ENCODE assay signal across 22 cellular contexts in the genomic region with DNA sequence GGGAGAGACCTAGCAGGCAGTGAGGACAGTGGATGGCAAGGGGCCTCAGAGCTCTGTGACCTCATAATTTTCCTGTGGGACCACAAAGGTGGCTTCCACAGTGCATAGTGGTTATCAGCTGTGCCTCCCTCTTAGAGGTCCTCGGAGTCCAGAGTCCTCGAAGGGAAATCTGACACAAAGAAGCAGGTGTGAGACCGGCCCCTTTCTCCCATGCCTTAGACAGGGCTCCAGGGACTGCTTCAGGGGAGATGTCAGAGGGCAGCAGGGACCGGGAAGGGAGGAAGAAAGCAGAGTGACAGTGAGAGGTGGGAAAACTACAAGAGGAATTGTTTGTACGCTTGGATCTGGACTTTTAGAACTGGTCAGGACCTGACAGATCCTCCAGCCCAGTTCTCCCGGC.
"Had no signal": no experiment of that assay in that cellular context is flagged by ENCODE, and none has a peak within 500 bp of the region (broad histone marks: within the 10 kb centered on the region; RNA-seq: fewer than 3 reads in every experiment).

No MANE protein-coding gene starts in this region.

- H3K27me3 ChIP-seq: ascending aorta, ovary, uterus had no signal

- H3K36me3 Mint-ChIP-seq: activated naive CD8-positive, alpha-beta T cell treated with anti-CD3 and anti-CD28 coated beads, Interleukin-2, amount 10 ng/mL, durations not matched to agents 7 days and 5 days; memory B cell; naive thymus-derived CD4-positive, alpha-beta T cell had no signal

- ATAC-seq: gastroesophageal sphincter; naive thymus-derived CD4-positive, alpha-beta T cell; psoas muscle; stimulated activated naive CD8-positive, alpha-beta T cell treated with anti-CD3 and anti-CD28 coated beads, Interleukin-15, Interleukin-2, amounts not matched to agents 100 U/mL and 50 U/mL, for 24 hours had no signal

- DNase-seq: activated CD4-positive, alpha-beta T cell treated with anti-CD3 and anti-CD28 coated beads for 4 hours; activated CD4-positive, alpha-beta T cell treated with anti-CD3 and anti-CD28 coated beads, Interleukin-2, amount 50 U/mL, for 48 hours; activated CD8-positive, alpha-beta memory T cell treated with anti-CD3 and anti-CD28 coated beads for 24 hours; activated effector memory CD4-positive, alpha-beta T cell treated with anti-CD3 and anti-CD28 coated beads, Interleukin-2, amount 50 U/mL, for 16 hours; activated naive CD4-positive, alpha-beta T cell treated with anti-CD3 and anti-CD28 coated beads for 36 hours; activated naive CD8-positive, alpha-beta T cell treated with anti-CD3 and anti-CD28 coated beads, Interleukin-2, amount 10 ng/mL, durations not matched to agents 7 days and 5 days; brain microvascular endothelial cell; hypothalamus; midbrain; naive thymus-derived CD4-positive, alpha-beta T cell; ovary; psoas muscle; stimulated activated CD4-positive, alpha-beta T cell treated with anti-CD3 and anti-CD28 coated beads, Interleukin-2, amount 100 ng/mL, for 48 hours; stimulated activated naive CD8-positive, alpha-beta T cell treated with anti-CD3 and anti-CD28 coated beads, Interleukin-15, Interleukin-2, amounts not matched to agents 100 U/mL and 50 U/mL, for 24 hours; trophoblast cell; uterus had no signal

- H3K4me3 Mint-ChIP-seq: activated naive CD4-positive, alpha-beta T cell treated with anti-CD3 and anti-CD28 coated beads for 36 hours; activated naive CD8-positive, alpha-beta T cell treated with anti-CD3 and anti-CD28 coated beads, Interleukin-2, amount 10 ng/mL, durations not matched to agents 7 days and 5 days; memory B cell; naive thymus-derived CD4-positive, alpha-beta T cell had no signal

- H3K9me3 ChIP-seq: ascending aorta, ovary, thoracic aorta, uterus had no signal

- H3K27ac ChIP-seq: ascending aorta, brain microvascular endothelial cell, coronary artery, gastroesophageal sphincter, ovary, psoas muscle, thoracic aorta, uterus had no signal

- H3K4me3 ChIP-seq: ascending aorta, coronary artery, gastroesophageal sphincter, ovary, psoas muscle, thoracic aorta, uterus had no signal

- FAIRE-seq: endothelial cell of umbilical vein had no signal

- H3K36me3 ChIP-seq: ascending aorta, brain microvascular endothelial cell, gastroesophageal sphincter, ovary, thoracic aorta, uterus had no signal

- H3K4me1 ChIP-seq: ascending aorta, gastroesophageal sphincter, psoas muscle, uterus had no signal

- H3K4me1 Mint-ChIP-seq: activated naive CD8-positive, alpha-beta T cell treated with anti-CD3 and anti-CD28 coated beads, Interleukin-2, amount 10 ng/mL, durations not matched to agents 7 days and 5 days; memory B cell had no signal

- H3K27ac Mint-ChIP-seq: activated naive CD4-positive, alpha-beta T cell treated with anti-CD3 and anti-CD28 coated beads for 36 hours; activated naive CD8-positive, alpha-beta T cell treated with anti-CD3 and anti-CD28 coated beads, Interleukin-2, amount 10 ng/mL, durations not matched to agents 7 days and 5 days; memory B cell; naive thymus-derived CD4-positive, alpha-beta T cell had no signal
